1 cellular context compared by ENCODE assay signal in the genomic region with DNA sequence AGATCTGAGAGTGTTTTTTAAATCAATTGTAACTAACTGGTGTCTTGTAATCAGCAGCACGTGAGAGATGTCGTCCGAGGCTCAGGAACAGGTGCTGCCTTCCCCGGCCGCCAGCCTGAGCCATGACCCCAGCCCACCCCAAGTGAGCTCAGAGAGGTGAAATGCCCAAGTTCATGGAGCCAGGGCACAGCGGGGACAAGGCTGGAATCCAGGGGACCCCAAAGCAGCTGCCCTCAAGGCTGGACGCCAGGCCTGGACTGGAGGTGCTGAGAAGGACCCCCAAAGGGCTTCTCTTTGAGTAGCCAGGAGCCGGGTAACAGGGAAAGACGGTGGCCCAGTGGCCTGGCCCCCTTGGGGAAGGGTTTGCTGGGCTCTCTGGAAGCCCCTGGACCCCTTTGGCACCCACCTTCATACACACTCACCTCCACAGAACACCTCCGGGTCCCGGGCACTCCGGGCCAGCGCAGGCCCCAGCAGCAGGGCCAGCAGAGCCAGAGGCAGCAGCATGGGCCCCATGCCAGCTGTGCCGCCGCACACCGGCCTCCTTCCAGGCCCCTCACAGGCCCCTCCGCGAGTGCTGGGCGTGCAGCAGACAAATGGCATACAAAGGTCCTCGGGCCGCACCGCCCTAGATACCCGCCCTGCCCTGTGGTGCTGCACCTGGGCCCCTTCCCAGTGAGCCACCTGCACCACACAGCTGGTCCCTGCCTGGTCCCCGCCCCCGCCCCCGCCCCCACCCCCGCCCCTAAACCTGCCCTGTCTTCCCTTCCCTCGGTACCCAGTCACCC.
TF ChIP-seq lines count a peak whose summit lies in the region.

No MANE protein-coding gene starts in this region.

TF ChIP-seq in HepG2, 621 proteins besides CTCF, POLR2A, EP300 and RAD21:
- TF ChIP-seq, protein P1, sequence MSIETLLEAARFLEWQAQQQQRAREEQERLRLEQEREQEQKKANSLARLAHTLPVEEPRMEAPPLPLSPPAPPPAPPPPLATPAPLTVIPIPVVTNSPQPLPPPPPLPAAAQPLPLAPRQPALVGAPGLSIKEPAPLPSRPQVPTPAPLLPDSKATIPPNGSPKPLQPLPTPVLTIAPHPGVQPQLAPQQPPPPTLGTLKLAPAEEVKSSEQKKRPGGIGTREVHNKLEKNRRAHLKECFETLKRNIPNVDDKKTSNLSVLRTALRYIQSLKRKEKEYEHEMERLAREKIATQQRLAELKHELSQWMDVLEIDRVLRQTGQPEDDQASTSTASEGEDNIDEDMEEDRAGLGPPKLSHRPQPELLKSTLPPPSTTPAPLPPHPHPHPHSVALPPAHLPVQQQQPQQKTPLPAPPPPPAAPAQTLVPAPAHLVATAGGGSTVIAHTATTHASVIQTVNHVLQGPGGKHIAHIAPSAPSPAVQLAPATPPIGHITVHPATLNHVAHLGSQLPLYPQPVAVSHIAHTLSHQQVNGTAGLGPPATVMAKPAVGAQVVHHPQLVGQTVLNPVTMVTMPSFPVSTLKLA (IDR thresholded peaks at IDR 0.05) = peak; percentile 13; the same call in 1 of the 2 replicates
- TF ChIP-seq, protein P2, sequence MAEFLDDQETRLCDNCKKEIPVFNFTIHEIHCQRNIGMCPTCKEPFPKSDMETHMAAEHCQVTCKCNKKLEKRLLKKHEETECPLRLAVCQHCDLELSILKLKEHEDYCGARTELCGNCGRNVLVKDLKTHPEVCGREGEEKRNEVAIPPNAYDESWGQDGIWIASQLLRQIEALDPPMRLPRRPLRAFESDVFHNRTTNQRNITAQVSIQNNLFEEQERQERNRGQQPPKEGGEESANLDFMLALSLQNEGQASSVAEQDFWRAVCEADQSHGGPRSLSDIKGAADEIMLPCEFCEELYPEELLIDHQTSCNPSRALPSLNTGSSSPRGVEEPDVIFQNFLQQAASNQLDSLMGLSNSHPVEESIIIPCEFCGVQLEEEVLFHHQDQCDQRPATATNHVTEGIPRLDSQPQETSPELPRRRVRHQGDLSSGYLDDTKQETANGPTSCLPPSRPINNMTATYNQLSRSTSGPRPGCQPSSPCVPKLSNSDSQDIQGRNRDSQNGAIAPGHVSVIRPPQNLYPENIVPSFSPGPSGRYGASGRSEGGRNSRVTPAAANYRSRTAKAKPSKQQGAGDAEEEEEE (CRISPR knock-in tag; IDR thresholded peaks at IDR 0.05; ENCODE audit: borderline replicate concordance) = no peak
TF ChIP-seq in HepG2: peak in this region for 1.
